ENCODE assay signal across 8 cellular contexts in genomic region chr3:62318752-62319569, GRCh38. TPM values are rescaled to one million over a fixed set of nuclear protein-coding genes. Genes with fewer than 3 reads are reported as not detected.
A peak's percentile ranks its signal among the peaks of the same experiment; 100 is the strongest.
DNase-seq lines count a peak whose midpoint lies in the region; FAIRE-seq and TF ChIP-seq lines count a peak whose summit lies in the region.

No MANE protein-coding gene starts in this region.

- TF ChIP-seq POLR2A in H54 (IDR thresholded peaks at IDR 0.05; ENCODE audit: low read depth, low read length) = no peak; the same call in none of the 2 replicates

- peak; percentile 88 for DNase-seq in EH (ENCODE audit: low read depth)
- peak; percentile 57 for DNase-seq in H54 (ENCODE audit: insufficient read length, low spot score)
- peak; percentile 89 for DNase-seq in NAMALWA (ENCODE audit: low spot score)
- peak; percentile 87 for DNase-seq in mammary epithelial cell
- DNase-seq in NCI-H526 (lab: John Stamatoyannopoulos, UW) = no peak

- BruUV-seq in mammary epithelial cell (replicated peaks; lab: Mats Ljungman, UMichigan) = TSS peak; percentile 21

- TF ChIP-seq CTCF in WI38 (IDR thresholded peaks at IDR 0.05; ENCODE audit: low read depth, low read length) (no peak), mammary epithelial cell (conservative IDR thresholded peaks at IDR 0.05 in 1 of 2, IDR thresholded peaks at IDR 0.05 in 1 of 2; ENCODE audit: extremely low read depth in 1 of 2, insufficient read depth in 1 of 2, low read depth in 1 of 2, low read length in 2 of 2) (no peak)

- no peaks in the 10 kb centered on the region for H3K79me2 ChIP-seq in mammary epithelial cell (ENCODE audit: insufficient read depth, low read length)

- WGBS in mammary epithelial cell (ENCODE audit: low coverage, missing lambda C conversion rate) = 3% methylated on average over 48 of the region's 60 CpGs

- no peaks in the 10 kb centered on the region for H3K27me3 ChIP-seq in mammary epithelial cell (ENCODE audit: insufficient read depth, low read length)
- H3K27me3 ChIP-seq in iPS-20b (ENCODE audit: insufficient read depth, low read length) = no peaks in the 10 kb centered on the region
- H3K27me3 ChIP-seq in skeletal muscle satellite cell (ENCODE audit: control insufficient read depth, insufficient read depth, low read length) = no peaks in the 10 kb centered on the region

- no peaks in the 10 kb centered on the region for H4K20me1 ChIP-seq in mammary epithelial cell (ENCODE audit: insufficient read depth, low read length)

- H3K4me2 ChIP-seq in mammary epithelial cell (ENCODE audit: insufficient read depth, low read depth, low read length) (peak overlapping the region; percentile 87), skeletal muscle satellite cell (ENCODE audit: low read length) (peak overlapping the region; percentile 81)

- peak overlapping the region; percentile 75 for H3K4me3 ChIP-seq in WI38 (ENCODE audit: low read depth, low read length)
- peak overlapping the region; percentile 65 to 70 (median 67) for H3K4me3 ChIP-seq in mammary epithelial cell (replicated peaks in 1 of 3; ENCODE audit: insufficient read depth in 1 of 3, low read depth in 2 of 3, low read length in 3 of 3)
- peak overlapping the region; percentile 90 for H3K4me3 ChIP-seq in iPS-20b (ENCODE audit: low read length)
- peak overlapping the region; percentile 76 for H3K4me3 ChIP-seq in skeletal muscle satellite cell (ENCODE audit: low read length)

- FAIRE-seq in H54 (lab: Jason Lieb, UNC) = peak; percentile 72

- intact Hi-C loops in mammary epithelial cell (cut with micrococcal nuclease) = loop anchor here (2.0 kb wide), 1 partner anchor 118 kb away; no protein-coding TSS in a partner anchor

- CTCF ChIA-PET in mammary epithelial cell (lab: Charles Lee; ENCODE audit: low non-redundant PET) = no interaction called here

- H3K4me1 ChIP-seq in mammary epithelial cell (ENCODE audit: insufficient read depth, low read length) = no peaks in the 10 kb centered on the region
- no peaks in the 10 kb centered on the region for H3K4me1 ChIP-seq in iPS-20b (ENCODE audit: insufficient read depth, low read length)
- H3K4me1 ChIP-seq in skeletal muscle satellite cell (ENCODE audit: control insufficient read depth, insufficient read depth, low read length) = peaks cover 3% of the 10 kb centered on the region

- dilution Hi-C loops in mammary epithelial cell (cut with HindIII; ENCODE audit: low sequenced_read_pairs) = no loop called here

- H3K27ac ChIP-seq in mammary epithelial cell (ENCODE audit: insufficient read depth, low read depth, low read length) (peak overlapping the region; percentile 45), iPS-20b (ENCODE audit: low read length) (no peak overlapping the region)

- H2AFZ ChIP-seq in mammary epithelial cell (ENCODE audit: low read depth, low read length) = peak overlapping the region; percentile 96

- H3K36me3 ChIP-seq in mammary epithelial cell (ENCODE audit: insufficient read depth, low read length) = no peaks in the 10 kb centered on the region
- H3K36me3 ChIP-seq in iPS-20b (ENCODE audit: insufficient read depth, low read depth, low read length) = peaks cover 9% of the 10 kb centered on the region
- peaks cover 4% of the 10 kb centered on the region for H3K36me3 ChIP-seq in skeletal muscle satellite cell (ENCODE audit: insufficient read depth, low read length)

- H3K9ac ChIP-seq in mammary epithelial cell (ENCODE audit: insufficient read depth, low read length) (peak overlapping the region; percentile 60), iPS-20b (ENCODE audit: low read depth, low read length) (peak overlapping the region; percentile 80), skeletal muscle satellite cell (ENCODE audit: low read depth, low read length) (peak overlapping the region; percentile 63)

- in situ Hi-C loops in mammary epithelial cell (cut with MboI; ENCODE audit: low sequenced_read_pairs in 2 of 2) = no loop called here

- no peaks in the 10 kb centered on the region for H3K9me3 ChIP-seq in mammary epithelial cell (replicated peaks; ENCODE audit: insufficient read depth, low read length)
- H3K9me3 ChIP-seq in iPS-20b (ENCODE audit: insufficient read depth, low read depth, low read length) = peaks cover 5% of the 10 kb centered on the region; the same call in 1 of the 2 replicates
- H3K9me3 ChIP-seq in skeletal muscle satellite cell (replicated peaks; ENCODE audit: low read length) = no peaks in the 10 kb centered on the region

RNA-seq across cellular contexts. Expression of gene FEZF2, which starts 54.4 kb away (rescaled TPM):
- total RNA-seq in mammary epithelial cell = not detected
- polyA plus RNA-seq in mammary epithelial cell = not detected
- not detected for polyA minus RNA-seq in mammary epithelial cell
- total RNA-seq in skeletal muscle satellite cell (2012; rRNA removed) = not detected in 2 replicates

Comparison
In these comparisons a context has a peak if more than half of its experiments do, and no peak if none do; other contexts are left out.
1. DNase-seq: peak in EH (single experiment), H54 (single experiment), NAMALWA (single experiment) and mammary epithelial cell (single experiment); none in NCI-H526 (0 of 2).
2. Peak in every context shown above with its lines, with median percentiles within 50 percentile points of each other: H3K4me3 ChIP-seq and H3K9ac ChIP-seq.